Comparison of ENCODE assay signal across 10 cellular contexts in genomic region chr14:55807536-55807935, GRCh38.
DNase-seq lines count a peak whose midpoint lies in the region; ATAC-seq and TF ChIP-seq lines count a peak whose summit lies in the region.
"Had no signal": no experiment of that assay in that cellular context is flagged by ENCODE, and none has a peak within 500 bp of the region (broad histone marks: within the 10 kb centered on the region; RNA-seq: fewer than 3 reads in every experiment).

No MANE protein-coding gene starts in this region.

- no peak overlapping the region for H3K4me3 ChIP-seq in transverse colon
- H3K4me3 ChIP-seq: cardiac muscle cell had no signal

- H3K4me1 Mint-ChIP-seq in activated naive CD4-positive, alpha-beta T cell treated with anti-CD3 and anti-CD28 coated beads, Interleukin-2, amount 50 U/mL, for 24 hours: peaks cover 48% of the 10 kb centered on the region

- H3K4me3 Mint-ChIP-seq in activated naive CD4-positive, alpha-beta T cell treated with anti-CD3 and anti-CD28 coated beads, Interleukin-2, amount 50 U/mL, for 24 hours: peak overlapping the region; percentile 11
- H3K4me3 Mint-ChIP-seq: stimulated activated naive B cell treated with anti-CD40 and anti-IgM and Interleukin-4, amounts not matched to agents 10 μg/mL and 1 μg/mL and 100 μg/mL, for 72 hours had no signal

- TF ChIP-seq CTCF in foreskin keratinocyte (conservative IDR thresholded peaks at IDR 0.05) (no peak), transverse colon (IDR thresholded peaks at IDR 0.05) (no peak)

- H3K9me3 Mint-ChIP-seq in activated naive CD4-positive, alpha-beta T cell treated with anti-CD3 and anti-CD28 coated beads, Interleukin-2, amount 50 U/mL, for 24 hours: peaks cover 9% of the 10 kb centered on the region

- H3K36me3 Mint-ChIP-seq in activated naive CD4-positive, alpha-beta T cell treated with anti-CD3 and anti-CD28 coated beads, Interleukin-2, amount 50 U/mL, for 24 hours: peaks cover 3% of the 10 kb centered on the region
- H3K36me3 Mint-ChIP-seq: stimulated activated naive B cell treated with anti-CD40 and anti-IgM and Interleukin-4, amounts not matched to agents 10 μg/mL and 1 μg/mL and 100 μg/mL, for 72 hours had no signal

- 35% methylated on average over 6 of the region's 6 CpGs; no CpG with 5 or more reads in 1 of the 2 donors for WGBS in transverse colon (ENCODE audit: low coverage in 1 of 2), 2 donors

- no peaks in the 10 kb centered on the region for H3K9me3 ChIP-seq in transverse colon

- no peaks in the 10 kb centered on the region for H3K27me3 Mint-ChIP-seq in activated naive CD4-positive, alpha-beta T cell treated with anti-CD3 and anti-CD28 coated beads, Interleukin-2, amount 50 U/mL, for 24 hours

- H3K36me3 ChIP-seq in transverse colon: no peaks in the 10 kb centered on the region
- H3K36me3 ChIP-seq: cardiac muscle cell had no signal

- H3K27ac ChIP-seq in foreskin keratinocyte (peak overlapping the region; percentile 85), transverse colon (peak overlapping the region; percentile 81 to 87 (median 83))
- H3K27ac ChIP-seq: cardiac muscle cell had no signal

- in situ Hi-C loops in transverse colon (cut with MboI; ENCODE audit: low pct_ligation_motif_present in 1 of 4, low pct_unique_long_range_greater_than_20kb in 1 of 4, low sequenced_read_pairs in 3 of 4): no loop called here

- peaks cover 8% of the 10 kb centered on the region for H3K4me1 ChIP-seq in foreskin keratinocyte
- H3K4me1 ChIP-seq in transverse colon: peaks cover 3 to 32% (median 23%) of the 10 kb centered on the region in 4 donors

- intact Hi-C loops in transverse colon (cut with DNase I; ENCODE audit: low total_unique reads): no loop called here

- H3K27me3 ChIP-seq in foreskin keratinocyte (no peaks in the 10 kb centered on the region), transverse colon (no peaks in the 10 kb centered on the region)
- H3K27me3 ChIP-seq: cardiac muscle cell had no signal

- H3K27ac Mint-ChIP-seq in activated naive CD4-positive, alpha-beta T cell treated with anti-CD3 and anti-CD28 coated beads, Interleukin-2, amount 50 U/mL, for 24 hours: peak overlapping the region; percentile 86
- H3K27ac Mint-ChIP-seq: stimulated activated naive B cell treated with anti-CD40 and anti-IgM and Interleukin-4, amounts not matched to agents 10 μg/mL and 1 μg/mL and 100 μg/mL, for 72 hours had no signal

- no peak for DNase-seq in activated naive CD4-positive, alpha-beta T cell treated with anti-CD3 and anti-CD28 coated beads, Interleukin-2, amount 50 U/mL, for 16 hours
- DNase-seq in SHP77 treated with DMSO at 0.1 percent for 48 hours (lab: John Stamatoyannopoulos, UW): peak; percentile 83
- DNase-seq in foreskin keratinocyte: no peak
- no peak for DNase-seq in transverse colon
- no peak for DNase-seq in AG20443 (ENCODE audit: low spot score)
- no peak for DNase-seq in kidney glomerular epithelial cell (lab: John Stamatoyannopoulos, UW)

- ATAC-seq in foreskin keratinocyte (no peak), HG03571 (IDR thresholded peaks at IDR 0.05; ENCODE audit: unreplicated experiment) (no peak)

- no peak for TF ChIP-seq EP300 in transverse colon (IDR thresholded peaks at IDR 0.05; ENCODE audit: low read depth)

- no peak for TF ChIP-seq POLR2A in transverse colon (IDR thresholded peaks at IDR 0.05)
